In genomic region chr3:186930639-186931486, GRCh38 we compare ENCODE assay signal across 8 cellular contexts. TPM values are rescaled to one million over a fixed set of nuclear protein-coding genes. Genes with fewer than 3 reads are reported as not detected.
DNase-seq lines count a peak whose midpoint lies in the region; ATAC-seq and TF ChIP-seq lines count a peak whose summit lies in the region.

No MANE protein-coding gene starts in this region.

- peak overlapping the region; percentile 95 for H3K27ac Mint-ChIP-seq in activated naive CD8-positive, alpha-beta T cell

- TF ChIP-seq RAD21 in Ishikawa (IDR thresholded peaks at IDR 0.05; ENCODE audit: low read depth), result 0 out of 2 replicates have a peak, but pooled peaks have one; percentile 7

- peak; percentile 64 for DNase-seq in EL
- no peak for DNase-seq in SK-N-MC (ENCODE audit: low read depth, low spot score)
- peak; percentile 75 for DNase-seq in left ventricle myocardium inferior
- DNase-seq in globus pallidus (ENCODE audit: low spot score), result no peak

- H3K9ac ChIP-seq in SK-N-MC (ENCODE audit: insufficient read length) (peak overlapping the region; percentile 87), rectal smooth muscle tissue (ENCODE audit: low read length) (no peak overlapping the region)

- peaks cover 67% of the 10 kb centered on the region for H3K4me1 ChIP-seq in left ventricle myocardium inferior
- no peaks in the 10 kb centered on the region for H3K4me1 ChIP-seq in rectal smooth muscle tissue (ENCODE audit: control insufficient read depth, insufficient read depth, low read length)

- H3K27me3 Mint-ChIP-seq in activated naive CD8-positive, alpha-beta T cell, result no peaks in the 10 kb centered on the region

- intact Hi-C loops in left ventricle myocardium inferior (cut with micrococcal nuclease), result loop anchor here (5.0 kb wide), 1 partner anchor 46 kb away; no protein-coding TSS in a partner anchor

- H3K36me3 ChIP-seq in SK-N-MC (ENCODE audit: insufficient read depth, low read length) (peaks cover 12% of the 10 kb centered on the region; the same call in 1 of the 2 replicates), left ventricle myocardium inferior (no peaks in the 10 kb centered on the region), rectal smooth muscle tissue (ENCODE audit: control insufficient read depth, insufficient read depth, low read length) (no peaks in the 10 kb centered on the region)

- ATAC-seq in GM21619 (IDR thresholded peaks at IDR 0.05; ENCODE audit: unreplicated experiment), result peak; percentile 66

- H3K9me3 ChIP-seq in SK-N-MC (ENCODE audit: low read depth, low read length), result no peaks in the 10 kb centered on the region
- no peaks in the 10 kb centered on the region for H3K9me3 ChIP-seq in left ventricle myocardium inferior (replicated peaks)

- H3K27me3 ChIP-seq in left ventricle myocardium inferior (ENCODE audit: low read depth) (no peaks in the 10 kb centered on the region), rectal smooth muscle tissue (ENCODE audit: control insufficient read depth, insufficient read depth, low read length) (no peaks in the 10 kb centered on the region)

- H3K9me3 Mint-ChIP-seq in activated naive CD8-positive, alpha-beta T cell (ENCODE audit: low read depth), result no peaks in the 10 kb centered on the region

- H3K4me3 Mint-ChIP-seq in activated naive CD8-positive, alpha-beta T cell, result peak overlapping the region; percentile 90

- H3K4me3 ChIP-seq in SK-N-MC, result peak overlapping the region; percentile 95
- peak overlapping the region; percentile 92 for H3K4me3 ChIP-seq in left ventricle myocardium inferior
- peak overlapping the region; percentile 54 for H3K4me3 ChIP-seq in rectal smooth muscle tissue (ENCODE audit: low read length)

- TF ChIP-seq CTCF in left ventricle myocardium inferior (IDR thresholded peaks at IDR 0.05; ENCODE audit: borderline replicate concordance), result peak; percentile 38

- peaks cover 7% of the 10 kb centered on the region for H3K36me3 Mint-ChIP-seq in activated naive CD8-positive, alpha-beta T cell

- peaks cover 33% of the 10 kb centered on the region for H3K4me1 Mint-ChIP-seq in activated naive CD8-positive, alpha-beta T cell (ENCODE audit: low read depth)

- TF ChIP-seq EP300 in Ishikawa (IDR thresholded peaks at IDR 0.05; ENCODE audit: borderline replicate concordance), result no peak

- H3K27ac ChIP-seq in SK-N-MC, result no peak overlapping the region
- H3K27ac ChIP-seq in left ventricle myocardium inferior (replicated peaks), result peak overlapping the region; percentile 98
- no peak overlapping the region for H3K27ac ChIP-seq in rectal smooth muscle tissue (ENCODE audit: low read depth, low read length)

TF ChIP-seq in Ishikawa, 13 proteins besides CTCF, POLR2A, EP300 and RAD21:
- no peak for TF ChIP-seq TCF12 (IDR thresholded peaks at IDR 0.05; ENCODE audit: low read depth)
- TF ChIP-seq ZBTB7A (IDR thresholded peaks at IDR 0.05; ENCODE audit: low read depth), result peak; percentile 36; the same call in 1 of the 2 replicates
- TF ChIP-seq MAX (IDR thresholded peaks at IDR 0.05), result peak; percentile 88
- TF ChIP-seq USF1 (IDR thresholded peaks at IDR 0.05), result no peak
- no peak for TF ChIP-seq YY1 (IDR thresholded peaks at IDR 0.05; ENCODE audit: low read depth)

RNA-seq across cellular contexts. Expression of gene ST6GAL1, which starts 0.5 kb away (rescaled TPM):
- total RNA-seq in left ventricle myocardium inferior, result 84.3 TPM

Comparison
In these comparisons a context has a peak if more than half of its experiments do, and no peak if none do; other contexts are left out.
1. DNase-seq: peak in EL (single experiment) and left ventricle myocardium inferior (single experiment); none in SK-N-MC (single experiment) and globus pallidus (single experiment).
2. Peak in every context shown above with its lines, with median percentiles within 50 percentile points of each other: H3K4me3 ChIP-seq.